Comparison of ENCODE assay signal across 9 cellular contexts in genomic region chr11:1769304-1769936, GRCh38. TPM values are rescaled to one million over a fixed set of nuclear protein-coding genes. Genes with fewer than 3 reads are reported as not detected.
DNase-seq lines count a peak whose midpoint lies in the region; ATAC-seq and TF ChIP-seq lines count a peak whose summit lies in the region.
"Not testable (repeated sequence)": the region's sequence is repeated elsewhere in the genome, so short reads cannot be mapped to it uniquely, and the experiment has no call there.
"Had no signal": no experiment of that assay in that cellular context is flagged by ENCODE, and none has a peak within 500 bp of the region (broad histone marks: within the 10 kb centered on the region; RNA-seq: fewer than 3 reads in every experiment).

No MANE protein-coding gene starts in this region.

- not testable (repeated sequence) for BruUV-seq in Caco-2 (replicated peaks; lab: Mats Ljungman, UMichigan); Panc1 (replicated peaks; lab: Mats Ljungman, UMichigan)

- TF ChIP-seq POLR2A in suprapubic skin (IDR thresholded peaks at IDR 0.05) = not testable (repeated sequence)

- not testable (repeated sequence) for H3K36me3 Mint-ChIP-seq in Caco-2 (ENCODE audit: insufficient read depth, unreplicated experiment); activated CD8-positive, alpha-beta T cell treated with anti-CD3 and anti-CD28 coated beads for 36 hours (ENCODE audit: low read depth); central memory CD8-positive, alpha-beta T cell (ENCODE audit: insufficient read depth); natural killer cell

- peak overlapping the region; percentile 60 for H3K27ac ChIP-seq in Panc1 (ENCODE audit: low read length)
- H3K27ac ChIP-seq in suprapubic skin = not testable (repeated sequence)

- intact Hi-C loops in Caco-2 (cut with micrococcal nuclease; ENCODE audit: unreplicated experiment); Panc1 (cut with micrococcal nuclease; ENCODE audit: unreplicated experiment); activated CD8-positive, alpha-beta T cell treated with anti-CD3 and anti-CD28 coated beads for 36 hours (cut with micrococcal nuclease); natural killer cell (cut with micrococcal nuclease): not testable (repeated sequence)

- in situ Hi-C loops in Panc1 (cut with HindIII; ENCODE audit: low pct_unique_long_range_greater_than_20kb, low sequenced_read_pairs) = not testable (repeated sequence)

- 63% methylated on average over 8 of the region's 9 CpGs for WGBS in suprapubic skin

- CTCF ChIA-PET in Caco-2 (lab: Charles Lee) (interaction anchor here (0.6 kb wide), 1 partner anchor 1063 kb away, joined by 4 read pairs; no protein-coding TSS in a partner anchor), Panc1 (lab: Charles Lee) (interaction anchor here (0.7 kb wide), 1 partner anchor 8 kb away, joined by 7 read pairs; no protein-coding TSS in a partner anchor)
- CTCF ChIA-PET in activated CD8-positive, alpha-beta T cell treated with anti-CD3 and anti-CD28 coated beads for 36 hours (lab: Charles Lee) = interaction anchor here (0.8 to 1.5 kb wide), 3 partner anchors 9 to 75 kb away, joined by 3 read pairs; no protein-coding TSS in a partner anchor

- not testable (repeated sequence) for H3K27me3 ChIP-seq in Caco-2 (replicated peaks; ENCODE audit: control insufficient read depth, insufficient read depth, low read length); Panc1 (ENCODE audit: control insufficient read depth, insufficient read depth, low read length); suprapubic skin

- not testable (repeated sequence) for DNase-seq in Caco-2; Panc1 (ENCODE audit: low read depth, low spot score); central memory CD8-positive, alpha-beta T cell (ENCODE audit: low spot score in 2 of 2); natural killer cell
- peak; percentile 43 for DNase-seq in M059J (ENCODE audit: low read depth)
- peak; percentile 3 for DNase-seq in activated CD8-positive, alpha-beta T cell treated with anti-CD3 and anti-CD28 coated beads for 36 hours
- peak; percentile 52 for DNase-seq in iris pigment epithelial cell (ENCODE audit: low read depth)
- peak; percentile 72 for DNase-seq in suprapubic skin (ENCODE audit: low spot score in 2 of 2)

- not testable (repeated sequence) for H3K4me1 ChIP-seq in Caco-2
- peaks cover 52% of the 10 kb centered on the region for H3K4me1 ChIP-seq in Panc1 (ENCODE audit: control insufficient read depth, insufficient read depth, low read length)
- peaks cover 45% of the 10 kb centered on the region for H3K4me1 ChIP-seq in suprapubic skin

- not testable (repeated sequence) for TF ChIP-seq EP300 in suprapubic skin (IDR thresholded peaks at IDR 0.05)

- not testable (repeated sequence) for ATAC-seq in Panc1; activated CD8-positive, alpha-beta T cell treated with anti-CD3 and anti-CD28 coated beads for 36 hours; central memory CD8-positive, alpha-beta T cell (replicated peaks; ENCODE audit: extremely low read depth, poor library complexity, severe bottlenecking); natural killer cell

- not testable (repeated sequence) for TF ChIP-seq CTCF in Caco-2 (IDR thresholded peaks at IDR 0.05; ENCODE audit: insufficient read depth in 1 of 2, low read depth in 1 of 2, low read length in 1 of 2, severe bottlenecking in 1 of 2, unreplicated experiment in 1 of 2); Panc1 (IDR thresholded peaks at IDR 0.05); activated CD8-positive, alpha-beta T cell treated with anti-CD3 and anti-CD28 coated beads for 36 hours (IDR thresholded peaks at IDR 0.05); natural killer cell (IDR thresholded peaks at IDR 0.05); suprapubic skin (IDR thresholded peaks at IDR 0.05)

- H3K27ac Mint-ChIP-seq in Caco-2 (ENCODE audit: unreplicated experiment) (peak overlapping the region; percentile 12), natural killer cell (peak overlapping the region; percentile 4 to 60)
- not testable (repeated sequence) for H3K27ac Mint-ChIP-seq in activated CD8-positive, alpha-beta T cell treated with anti-CD3 and anti-CD28 coated beads for 36 hours
- H3K27ac Mint-ChIP-seq in central memory CD8-positive, alpha-beta T cell (ENCODE audit: low read depth) = peak overlapping the region; percentile 33

- not testable (repeated sequence) for H3K27me3 Mint-ChIP-seq in Caco-2 (ENCODE audit: insufficient read depth, unreplicated experiment); activated CD8-positive, alpha-beta T cell treated with anti-CD3 and anti-CD28 coated beads for 36 hours; central memory CD8-positive, alpha-beta T cell; natural killer cell (ENCODE audit: low read depth in 2 of 2)

- not testable (repeated sequence) for H3K4me3 ChIP-seq in Caco-2 (ENCODE audit: low read depth, low read length); Panc1 (ENCODE audit: low read depth in 2 of 2, low read length in 2 of 2); suprapubic skin

- POLR2A ChIA-PET in Caco-2 (lab: Charles Lee) = not testable (repeated sequence)
- POLR2A ChIA-PET in Panc1 (lab: Charles Lee) = interaction anchor here (0.5 kb wide), 1 partner anchor 100 kb away, joined by 5 read pairs; no protein-coding TSS in a partner anchor
- POLR2A ChIA-PET in activated CD8-positive, alpha-beta T cell treated with anti-CD3 and anti-CD28 coated beads for 36 hours (lab: Charles Lee) = interaction anchor here (1.5 kb wide), 1 partner anchor 68 kb away, joined by 3 read pairs; no protein-coding TSS in a partner anchor

- H3K4me1 Mint-ChIP-seq in Caco-2 (ENCODE audit: low read depth, unreplicated experiment) (peaks cover 11% of the 10 kb centered on the region), natural killer cell (peaks cover 43 to 47% of the 10 kb centered on the region in 2 donors)
- peaks cover 18% of the 10 kb centered on the region for H3K4me1 Mint-ChIP-seq in activated CD8-positive, alpha-beta T cell treated with anti-CD3 and anti-CD28 coated beads for 36 hours (ENCODE audit: low read depth)
- H3K4me1 Mint-ChIP-seq in central memory CD8-positive, alpha-beta T cell = peaks cover 25% of the 10 kb centered on the region

- not testable (repeated sequence) for H3K9me3 ChIP-seq in Caco-2; Panc1 (ENCODE audit: control insufficient read depth, insufficient read depth, low read depth, low read length); suprapubic skin

- H3K36me3 ChIP-seq in Caco-2 (ENCODE audit: control insufficient read depth, insufficient read depth, low read length); Panc1 (ENCODE audit: control insufficient read depth, insufficient read depth, low read length); suprapubic skin: not testable (repeated sequence)

- not testable (repeated sequence) for H3K4me3 Mint-ChIP-seq in Caco-2 (ENCODE audit: unreplicated experiment); activated CD8-positive, alpha-beta T cell treated with anti-CD3 and anti-CD28 coated beads for 36 hours; central memory CD8-positive, alpha-beta T cell; natural killer cell

- H3K9me3 Mint-ChIP-seq in Caco-2 (ENCODE audit: unreplicated experiment); activated CD8-positive, alpha-beta T cell treated with anti-CD3 and anti-CD28 coated beads for 36 hours; central memory CD8-positive, alpha-beta T cell; natural killer cell: not testable (repeated sequence)

RNA-seq across cellular contexts. Expression of gene CTSD, which starts 5.7 kb away (rescaled TPM):
- total RNA-seq in Caco-2 (2022) = 328 and 335 TPM in 2 replicates
- total RNA-seq in M059J (2014; rRNA removed; shearing (Covaris generic)) = 974 and 1,095 TPM in 2 replicates
- total RNA-seq in Panc1 (2021; ENCODE audit: unreplicated experiment) = 1,813 TPM
- 2,493 TPM for polyA plus RNA-seq in Panc1 (2012; ENCODE audit: insufficient read length)
- total RNA-seq in activated CD8-positive, alpha-beta T cell treated with anti-CD3 and anti-CD28 coated beads for 36 hours = 10 to 100 TPM; 44.9 to 45.6 TPM
- total RNA-seq in natural killer cell = 100 to 1,000 TPM; 388 to 446 (median 415) TPM
- total RNA-seq in suprapubic skin = 100 to 1,000 TPM; 319 to 596 (median 469) TPM

RNA-seq across cellular contexts. Expression of gene IFITM10, which starts 19.0 kb away (rescaled TPM):
- 1.3 and 2.7 TPM in 2 replicates for total RNA-seq in Caco-2 (2022)
- total RNA-seq in M059J (2014; rRNA removed; shearing (Covaris generic)) = 2.7 and 11.4 TPM in 2 replicates
- 18.0 TPM for total RNA-seq in Panc1 (2021; ENCODE audit: unreplicated experiment)
- 8.0 TPM for polyA plus RNA-seq in Panc1 (2012; ENCODE audit: insufficient read length)
- total RNA-seq in activated CD8-positive, alpha-beta T cell treated with anti-CD3 and anti-CD28 coated beads for 36 hours = under 1 TPM; 0.07 to 0.31 TPM
- 1 to 10 TPM; 5.5 to 8.1 (median 6.5) TPM for total RNA-seq in natural killer cell
- 1 to 10 TPM; 2.6 to 7.6 (median 6.9) TPM for total RNA-seq in suprapubic skin
- polyA plus RNA-seq: naive thymus-derived CD4-positive, alpha-beta T cell had no signal
